Comparison of ENCODE assay signal across 8 cellular contexts in genomic region chr10:77927343-77928256, GRCh38. TPM values are rescaled to one million over a fixed set of nuclear protein-coding genes. Genes with fewer than 3 reads are reported as not detected.
A peak's percentile ranks its signal among the peaks of the same experiment; 100 is the strongest.
DNase-seq lines count a peak whose midpoint lies in the region; ATAC-seq and FAIRE-seq lines count a peak whose summit lies in the region.

No MANE protein-coding gene starts in this region.

- H3K4me1 ChIP-seq in iPS-20b (ENCODE audit: insufficient read depth, low read length) = peaks cover 13% of the 10 kb centered on the region

- peak overlapping the region; percentile 71; the same call in 1 of the 2 replicates for H3K9ac ChIP-seq in iPS-20b (ENCODE audit: low read depth, low read length)

- CTCF ChIA-PET in activated CD8-positive, alpha-beta T cell treated with anti-CD3 and anti-CD28 coated beads, Interleukin-2, amount 10 ng/mL, durations not matched to agents 7 days and 5 days (lab: Charles Lee) = no interaction called here

- H3K4me3 ChIP-seq in iPS-20b (ENCODE audit: low read length) = peak overlapping the region; percentile 81

- no peak overlapping the region for H3K27ac Mint-ChIP-seq in activated CD8-positive, alpha-beta T cell treated with anti-CD3 and anti-CD28 coated beads, Interleukin-2, amount 10 ng/mL, durations not matched to agents 7 days and 5 days
- no peak overlapping the region for H3K27ac Mint-ChIP-seq in stimulated activated naive CD8-positive, alpha-beta T cell treated with anti-CD3 and anti-CD28 coated beads, Interleukin-15, Interleukin-2, amounts not matched to agents 100 ng/mL and 50 ng/mL, for 24 hours

- H3K27me3 ChIP-seq in iPS-20b (ENCODE audit: insufficient read depth, low read length) = peaks cover 16% of the 10 kb centered on the region

- H3K4me1 Mint-ChIP-seq in activated CD8-positive, alpha-beta T cell treated with anti-CD3 and anti-CD28 coated beads, Interleukin-2, amount 10 ng/mL, durations not matched to agents 7 days and 5 days (ENCODE audit: low read depth) = peaks cover 15% of the 10 kb centered on the region
- H3K4me1 Mint-ChIP-seq in stimulated activated naive CD8-positive, alpha-beta T cell treated with anti-CD3 and anti-CD28 coated beads, Interleukin-15, Interleukin-2, amounts not matched to agents 100 ng/mL and 50 ng/mL, for 24 hours (ENCODE audit: low read depth) = peaks cover 12% of the 10 kb centered on the region

- H3K36me3 ChIP-seq in iPS-20b (ENCODE audit: insufficient read depth, low read depth, low read length) = no peaks in the 10 kb centered on the region

- H3K27me3 Mint-ChIP-seq in activated CD8-positive, alpha-beta T cell treated with anti-CD3 and anti-CD28 coated beads, Interleukin-2, amount 10 ng/mL, durations not matched to agents 7 days and 5 days (ENCODE audit: low read depth) = peaks cover 43% of the 10 kb centered on the region
- peaks cover 53% of the 10 kb centered on the region for H3K27me3 Mint-ChIP-seq in stimulated activated naive CD8-positive, alpha-beta T cell treated with anti-CD3 and anti-CD28 coated beads, Interleukin-15, Interleukin-2, amounts not matched to agents 100 ng/mL and 50 ng/mL, for 24 hours

- FAIRE-seq in urothelium cell line (lab: Jason Lieb, UNC) = no peak

- no peaks in the 10 kb centered on the region for H3K36me3 Mint-ChIP-seq in activated CD8-positive, alpha-beta T cell treated with anti-CD3 and anti-CD28 coated beads, Interleukin-2, amount 10 ng/mL, durations not matched to agents 7 days and 5 days (ENCODE audit: low read depth)
- H3K36me3 Mint-ChIP-seq in stimulated activated naive CD8-positive, alpha-beta T cell treated with anti-CD3 and anti-CD28 coated beads, Interleukin-15, Interleukin-2, amounts not matched to agents 100 ng/mL and 50 ng/mL, for 24 hours (ENCODE audit: low read depth) = no peaks in the 10 kb centered on the region

- no peak for ATAC-seq in activated CD8-positive, alpha-beta T cell treated with anti-CD3 and anti-CD28 coated beads, Interleukin-2, amount 10 ng/mL, durations not matched to agents 7 days and 5 days

- H3K27ac ChIP-seq in iPS-20b (ENCODE audit: low read length) = no peak overlapping the region

- DNase-seq in NCI-H146 (lab: John Stamatoyannopoulos, UW) (peak; percentile 27), NCI-H146 treated with DMSO at 0.1 percent for 48 hours (lab: John Stamatoyannopoulos, UW; ENCODE audit: unreplicated experiment) (no peak), CD1c-positive myeloid dendritic cell (ENCODE audit: extremely low spot score) (no peak), urothelium cell line (ENCODE audit: low spot score) (no peak), COR-L47 (lab: John Stamatoyannopoulos, UW) (no peak)
- DNase-seq in activated CD8-positive, alpha-beta T cell treated with anti-CD3 and anti-CD28 coated beads, Interleukin-2, amount 10 ng/mL, durations not matched to agents 7 days and 5 days = no peak

- H3K9me3 Mint-ChIP-seq in activated CD8-positive, alpha-beta T cell treated with anti-CD3 and anti-CD28 coated beads, Interleukin-2, amount 10 ng/mL, durations not matched to agents 7 days and 5 days (ENCODE audit: insufficient read depth) = no peaks in the 10 kb centered on the region
- no peaks in the 10 kb centered on the region for H3K9me3 Mint-ChIP-seq in stimulated activated naive CD8-positive, alpha-beta T cell treated with anti-CD3 and anti-CD28 coated beads, Interleukin-15, Interleukin-2, amounts not matched to agents 100 ng/mL and 50 ng/mL, for 24 hours

- H3K4me3 Mint-ChIP-seq in activated CD8-positive, alpha-beta T cell treated with anti-CD3 and anti-CD28 coated beads, Interleukin-2, amount 10 ng/mL, durations not matched to agents 7 days and 5 days = peak overlapping the region; percentile 42
- H3K4me3 Mint-ChIP-seq in stimulated activated naive CD8-positive, alpha-beta T cell treated with anti-CD3 and anti-CD28 coated beads, Interleukin-15, Interleukin-2, amounts not matched to agents 100 ng/mL and 50 ng/mL, for 24 hours = peak overlapping the region; percentile 71

- H3K9me3 ChIP-seq in iPS-20b (ENCODE audit: insufficient read depth, low read depth, low read length) = no peaks in the 10 kb centered on the region

- POLR2A ChIA-PET in activated CD8-positive, alpha-beta T cell treated with anti-CD3 and anti-CD28 coated beads, Interleukin-2, amount 10 ng/mL, durations not matched to agents 7 days and 5 days (lab: Charles Lee) = no interaction called here

RNA-seq across cellular contexts. Expression of gene DLG5, which starts 1.0 kb away (rescaled TPM):
- 1 to 10 TPM; 3.2 to 3.5 TPM for total RNA-seq in activated CD8-positive, alpha-beta T cell treated with anti-CD3 and anti-CD28 coated beads, Interleukin-2, amount 10 ng/mL, durations not matched to agents 7 days and 5 days
